In genomic region chr17:49969794-49970389, GRCh38 we compare ENCODE assay signal across 11 cellular contexts. TPM values are rescaled to one million over a fixed set of nuclear protein-coding genes. Genes with fewer than 3 reads are reported as not detected.
DNase-seq lines count a peak whose midpoint lies in the region; ATAC-seq, FAIRE-seq and TF ChIP-seq lines count a peak whose summit lies in the region.
"Had no signal": no experiment of that assay in that cellular context is flagged by ENCODE, and none has a peak within 500 bp of the region (broad histone marks: within the 10 kb centered on the region; RNA-seq: fewer than 3 reads in every experiment).

No MANE protein-coding gene starts in this region.

- H2BK15ac ChIP-seq in H9 (ENCODE audit: low read depth, low read length): no peak overlapping the region

- no peak overlapping the region for H3K9ac ChIP-seq in H9 (ENCODE audit: extremely low read depth, insufficient read length, low read length)
- no peak overlapping the region for H3K9ac ChIP-seq in smooth muscle cell (ENCODE audit: low read depth)

- no peaks in the 10 kb centered on the region for H3F3A ChIP-seq in smooth muscle cell (ENCODE audit: low read depth)

- no peak overlapping the region for H2BK120ac ChIP-seq in H9 (ENCODE audit: low read depth, low read length, poor library complexity, severe bottlenecking)

- peak overlapping the region; percentile 87 for H3K4me2 ChIP-seq in A549
- peak overlapping the region; percentile 72 for H3K4me2 ChIP-seq in H9 (ENCODE audit: insufficient read depth, insufficient read length, low read length)
- H3K4me2 ChIP-seq in smooth muscle cell: no peak overlapping the region

- H3K56ac ChIP-seq in H9 (ENCODE audit: insufficient read length, low read depth, low read length): no peak overlapping the region

- intact Hi-C loops in lower lobe of right lung (cut with DNase I): no loop called here
- intact Hi-C loops in testis (cut with DNase I; ENCODE audit: low total_unique reads): no loop called here

- TF ChIP-seq EP300 in A549 (IDR thresholded peaks at IDR 0.05): no peak

- DNase-seq in A549 (ENCODE audit: low read depth in 1 of 2, low spot score in 1 of 2): no peak
- DNase-seq in H9: no peak
- no peak for DNase-seq in activated T-cell treated with anti-CD3 and anti-CD28 coated beads, Interleukin-2, amount 50 U/mL, for 72 hours
- DNase-seq in lower lobe of right lung: no peak
- DNase-seq in testis: no peak
- DNase-seq in smooth muscle cell (lab: John Stamatoyannopoulos, UW; ENCODE audit: unreplicated experiment): no peak
- DNase-seq: C1 segment of cervical spinal cord, SW 1271 had no signal

- no peak overlapping the region for H2BK20ac ChIP-seq in H9 (ENCODE audit: low read depth, low read length, poor library complexity, severe bottlenecking)

- peaks cover 0 to 6% of the 10 kb centered on the region in 2 experiments; a peak in 2 of 5 replicates for H3K9me3 Mint-ChIP-seq in H9
- H3K9me3 Mint-ChIP-seq in activated T-cell treated with anti-CD3 and anti-CD28 coated beads, Interleukin-2, amount 50 U/mL, for 72 hours: no peaks in the 10 kb centered on the region

- no peaks in the 10 kb centered on the region for H3K9me3 ChIP-seq in A549
- no peaks in the 10 kb centered on the region for H3K9me3 ChIP-seq in H9 (ENCODE audit: control insufficient read depth, low read depth, low read length)
- H3K9me3 ChIP-seq in lower lobe of right lung: no peaks in the 10 kb centered on the region
- no peaks in the 10 kb centered on the region for H3K9me3 ChIP-seq in testis
- H3K9me3 ChIP-seq in smooth muscle cell (replicated peaks; ENCODE audit: low read depth): no peaks in the 10 kb centered on the region

- peak overlapping the region; percentile 83 to 96 for H3K4me3 Mint-ChIP-seq in H9
- peak overlapping the region; percentile 95 for H3K4me3 Mint-ChIP-seq in activated T-cell treated with anti-CD3 and anti-CD28 coated beads, Interleukin-2, amount 50 U/mL, for 72 hours

- ATAC-seq in A549 (no peak), lower lobe of right lung (no peak), GM18505 (IDR thresholded peaks at IDR 0.05; ENCODE audit: unreplicated experiment) (no peak), GM19023 (IDR thresholded peaks at IDR 0.05; ENCODE audit: unreplicated experiment) (no peak)
- no peak for ATAC-seq in activated T-cell treated with anti-CD3 and anti-CD28 coated beads, Interleukin-2, amount 50 U/mL, for 72 hours (replicated peaks in 1 of 2)

- H2AFZ ChIP-seq in H9 (ENCODE audit: low read length) (no peak overlapping the region), smooth muscle cell (ENCODE audit: low read depth) (no peak overlapping the region)

- H2AK5ac ChIP-seq in H9 (ENCODE audit: insufficient read length, low read length): no peak overlapping the region

- H3K23me2 ChIP-seq in H9 (ENCODE audit: insufficient read length, low read depth, low read length, poor library complexity, severe bottlenecking): peaks cover 21% of the 10 kb centered on the region

- H3K18ac ChIP-seq in H9 (ENCODE audit: insufficient read length, low read depth, low read length): no peak overlapping the region

- H3K27ac ChIP-seq in A549 (peak overlapping the region in 1 of 2 experiments; percentile 92; a peak in 2 of 6 replicates), H9 (ENCODE audit: insufficient read length, low read depth, low read length) (no peak overlapping the region), lower lobe of right lung (no peak overlapping the region), testis (no peak overlapping the region), smooth muscle cell (ENCODE audit: low read depth) (no peak overlapping the region)

- H2BK12ac ChIP-seq in H9 (ENCODE audit: insufficient read length, low read depth, low read length): no peak overlapping the region

- H4K5ac ChIP-seq in H9 (ENCODE audit: insufficient read length, low read depth, low read length): no peak overlapping the region

- H3K4ac ChIP-seq in H9 (ENCODE audit: low read depth, low read length): no peak overlapping the region

- no peak overlapping the region for H3K14ac ChIP-seq in H9 (ENCODE audit: insufficient read depth, low read length)

- H3K36me3 ChIP-seq in lower lobe of right lung (no peaks in the 10 kb centered on the region), testis (ENCODE audit: low read depth, missing control alignments) (no peaks in the 10 kb centered on the region), smooth muscle cell (ENCODE audit: low read depth) (no peaks in the 10 kb centered on the region)

- no peak overlapping the region for H3T11ph ChIP-seq in H9 (ENCODE audit: low read length)

- H3K79me2 ChIP-seq in H9 (ENCODE audit: insufficient read depth, low read length) (no peaks in the 10 kb centered on the region), smooth muscle cell (ENCODE audit: low read depth) (no peaks in the 10 kb centered on the region)

- FAIRE-seq in A549 (lab: Jason Lieb, UNC): no peak
- FAIRE-seq: colon had no signal

- peaks cover 27 to 49% of the 10 kb centered on the region in 2 experiments for H3K4me1 Mint-ChIP-seq in H9
- peaks cover 51% of the 10 kb centered on the region for H3K4me1 Mint-ChIP-seq in activated T-cell treated with anti-CD3 and anti-CD28 coated beads, Interleukin-2, amount 50 U/mL, for 72 hours (ENCODE audit: low read depth)

- peaks cover 98% of the 10 kb centered on the region for H3K27me3 Mint-ChIP-seq in H9 (ENCODE audit: low read depth)
- peaks cover 81% of the 10 kb centered on the region for H3K27me3 Mint-ChIP-seq in activated T-cell treated with anti-CD3 and anti-CD28 coated beads, Interleukin-2, amount 50 U/mL, for 72 hours (ENCODE audit: low read depth)

- no peak overlapping the region for H3K23ac ChIP-seq in H9 (ENCODE audit: insufficient read length, low read depth, low read length)

- TF ChIP-seq POLR2A in A549 (IDR thresholded peaks at IDR 0.05; ENCODE audit: low read length): no peak
- TF ChIP-seq POLR2A in testis (IDR thresholded peaks at IDR 0.05): no peak
- no peak for TF ChIP-seq POLR2A in GM18505 (IDR thresholded peaks at IDR 0.05; ENCODE audit: borderline replicate concordance, extremely low read depth, insufficient read depth, insufficient read length)

- H3K4me3 ChIP-seq in A549: peak overlapping the region; percentile 69
- H3K4me3 ChIP-seq in lower lobe of right lung: peak overlapping the region; percentile 66
- no peak overlapping the region for H3K4me3 ChIP-seq in testis
- H3K4me3 ChIP-seq in smooth muscle cell: no peak overlapping the region

- peaks cover 91% of the 10 kb centered on the region for H3K27me3 ChIP-seq in H9 (ENCODE audit: insufficient read depth, low read length)
- peaks cover 93% of the 10 kb centered on the region for H3K27me3 ChIP-seq in lower lobe of right lung (ENCODE audit: low read depth)
- peaks cover 6% of the 10 kb centered on the region for H3K27me3 ChIP-seq in testis
- peaks cover 99% of the 10 kb centered on the region for H3K27me3 ChIP-seq in smooth muscle cell (ENCODE audit: low read depth)

- WGBS in A549 (ENCODE audit: missing lambda C conversion rate): 63% methylated on average over 13 of the region's 18 CpGs
- WGBS in H9 (ENCODE audit: extremely low coverage, insufficient read length, low lambda C conversion rate): no CpG with 5 or more reads among the region's 18 CpGs
- 14 to 33% methylated on average over 9 to 18 of the region's 18 CpGs for WGBS in testis, 2 donors
- WGBS in smooth muscle cell (ENCODE audit: low lambda C conversion rate): 11% methylated on average over 15 of the region's 18 CpGs

- no peak overlapping the region for H3K27ac Mint-ChIP-seq in H9
- H3K27ac Mint-ChIP-seq in activated T-cell treated with anti-CD3 and anti-CD28 coated beads, Interleukin-2, amount 50 U/mL, for 72 hours: no peak overlapping the region

- no peak overlapping the region for H4K91ac ChIP-seq in H9 (ENCODE audit: insufficient read length, low read depth, low read length)

- H3K79me1 ChIP-seq in H9 (ENCODE audit: insufficient read depth, low read depth, low read length, poor library complexity, severe bottlenecking): no peaks in the 10 kb centered on the region

- CTCF ChIA-PET in A549 (lab: Yijun Ruan, JAX): interaction anchor here (1.3 to 82.2 kb wide), 6 partner anchors 17 to 124 kb away, joined by 4 to 2613 read pairs (median 40); partner anchors contain the start of gene TAC4

- no peaks in the 10 kb centered on the region; a peak in 1 of 7 replicates for H3K36me3 Mint-ChIP-seq in H9 (ENCODE audit: insufficient read depth in 1 of 3, low read depth in 3 of 3)
- peaks cover 0 to 2% of the 10 kb centered on the region in 2 donors for H3K36me3 Mint-ChIP-seq in activated T-cell treated with anti-CD3 and anti-CD28 coated beads, Interleukin-2, amount 50 U/mL, for 72 hours (ENCODE audit: insufficient read depth in 2 of 2)

- POLR2A ChIA-PET in A549 (lab: Yijun Ruan, JAX): no interaction called here

- no peak overlapping the region for H4K8ac ChIP-seq in H9 (replicated peaks; ENCODE audit: insufficient read length, low read depth, low read length)

- H3K4me1 ChIP-seq in A549 (peaks cover 12% of the 10 kb centered on the region; the same call in 2 of the 3 replicates), H9 (ENCODE audit: insufficient read depth, low read length) (no peaks in the 10 kb centered on the region), lower lobe of right lung (peaks cover 36% of the 10 kb centered on the region), testis (peaks cover 23% of the 10 kb centered on the region), smooth muscle cell (ENCODE audit: low read depth) (peaks cover 30% of the 10 kb centered on the region)

- no peak overlapping the region for H2BK5ac ChIP-seq in H9 (ENCODE audit: insufficient read length, low read length)

- H4K20me1 ChIP-seq in H9 (ENCODE audit: control insufficient read depth, insufficient read depth, insufficient read length): no peaks in the 10 kb centered on the region
- no peaks in the 10 kb centered on the region for H4K20me1 ChIP-seq in smooth muscle cell (ENCODE audit: low read depth)

- TF ChIP-seq CTCF in A549 (IDR thresholded peaks at IDR 0.05): no peak
- no peak for TF ChIP-seq CTCF in H9 (conservative IDR thresholded peaks at IDR 0.05)
- TF ChIP-seq CTCF in lower lobe of right lung (IDR thresholded peaks at IDR 0.05): no peak
- no peak for TF ChIP-seq CTCF in testis (IDR thresholded peaks at IDR 0.05)
- no peak for TF ChIP-seq CTCF in smooth muscle cell (IDR thresholded peaks at IDR 0.05; ENCODE audit: borderline replicate concordance, insufficient read depth, poor library complexity, severe bottlenecking)

- TF ChIP-seq RAD21 in A549 (conservative IDR thresholded peaks at IDR 0.05 in 1 of 2, IDR thresholded peaks at IDR 0.05 in 1 of 2): no peak

RNA-seq across cellular contexts. Expression of gene DLX4, which starts 0.9 kb away (rescaled TPM):
- 2.9 and 3.8 TPM in 2 replicates for polyA plus RNA-seq in A549 (2011; rRNA removed)
- 2.4 and 3.8 TPM in 2 replicates for polyA plus RNA-seq in A549 (2012; cell fraction: cytosol; rRNA removed)
- polyA plus RNA-seq in A549 (2012; cell fraction: nucleus; rRNA removed): 10.0 and 12.6 TPM in 2 replicates
- polyA plus RNA-seq in A549 (2017; fragmentation: RNase III; extraction: RNeasy Plus Mini Kit Qiagen cat#74134 plus additional on column Dnase treatment): 2.8 to 4.1 TPM (median 3.8 TPM) in 3 replicates
- polyA minus RNA-seq in A549 (2011; rRNA and poly(A)+ RNA removed): 1.2 and 2.3 TPM in 2 replicates
- 1.7 and 2.5 TPM in 2 replicates for total RNA-seq in H9 (2021)
- 1 to 10 TPM; 1.9 to 3.0 TPM for total RNA-seq in activated T-cell treated with anti-CD3 and anti-CD28 coated beads, Interleukin-2, amount 50 U/mL, for 72 hours
- 3.0 TPM for total RNA-seq in lower lobe of right lung
- total RNA-seq in testis: 1 to 10 TPM in 1 of 2 donors, under 1 TPM in 1; 0.37 to 1.2 TPM
- 0.30 TPM for polyA plus RNA-seq in testis (ENCODE audit: insufficient read depth, low read depth, low replicate concordance)
- total RNA-seq in smooth muscle cell: not detected in 2 replicates
- 0.19 and 0.51 TPM in 2 replicates for polyA plus RNA-seq in smooth muscle cell

RNA-seq across cellular contexts. Expression of gene DLX3, which starts 25.1 kb away (rescaled TPM):
- 0.04 TPM in 1 of 2 replicates, not detected in the other for polyA plus RNA-seq in A549 (2011; rRNA removed)
- 0.08 and 0.12 TPM in 2 replicates for polyA plus RNA-seq in A549 (2012; cell fraction: cytosol; rRNA removed)
- polyA plus RNA-seq in A549 (2012; cell fraction: nucleus; rRNA removed): 0.04 and 0.13 TPM in 2 replicates
- 0.04 to 0.24 TPM (median 0.17 TPM) in 3 replicates for polyA plus RNA-seq in A549 (2017; fragmentation: RNase III; extraction: RNeasy Plus Mini Kit Qiagen cat#74134 plus additional on column Dnase treatment)
- polyA minus RNA-seq in A549 (2011; rRNA and poly(A)+ RNA removed): not detected in 2 replicates
- total RNA-seq in H9 (2021): 1.1 and 1.2 TPM in 2 replicates
- under 1 TPM in 1 of 2 donors, not detected in 1; 0.12 TPM for total RNA-seq in activated T-cell treated with anti-CD3 and anti-CD28 coated beads, Interleukin-2, amount 50 U/mL, for 72 hours
- total RNA-seq in lower lobe of right lung: 0.38 TPM
- 1 to 10 TPM; 1.4 to 1.5 TPM for total RNA-seq in testis
- polyA plus RNA-seq in testis (ENCODE audit: insufficient read depth, low read depth, low replicate concordance): 1.0 TPM
- 9.7 TPM in 1 of 2 replicates, not detected in the other for total RNA-seq in smooth muscle cell
- polyA plus RNA-seq in smooth muscle cell: 1.4 and 3.8 TPM in 2 replicates

Comparison
In these comparisons a context has a peak if more than half of its experiments do, and no peak if none do; other contexts are left out.
1. H3K4me3 ChIP-seq: peak in A549 (single experiment) and lower lobe of right lung (single experiment); none in testis (0 of 2) and smooth muscle cell (single experiment).